8 cellular contexts compared by ENCODE assay signal in genomic region chr3:150183619-150184425, GRCh38.
DNase-seq lines count a peak whose midpoint lies in the region; ATAC-seq and TF ChIP-seq lines count a peak whose summit lies in the region.

No MANE protein-coding gene starts in this region.

- H3K4me2 ChIP-seq in MM.1S (ENCODE audit: low read depth, low read length) (peak overlapping the region; percentile 64), parathyroid adenoma (ENCODE audit: low read length) (peak overlapping the region; percentile 77)

- 3 to 6% (median 4%) methylated on average over 22 of the region's 22 CpGs for WGBS in adrenal gland, 4 donors
- WGBS in heart right ventricle, 2 donors: 7 to 8% methylated on average over 22 of the region's 22 CpGs

- H3K9ac ChIP-seq in MM.1S (ENCODE audit: low read length): no peak overlapping the region
- H3K9ac ChIP-seq in parathyroid adenoma: no peak overlapping the region

- H2AFZ ChIP-seq in MM.1S (ENCODE audit: low read length) (peak overlapping the region; percentile 32), parathyroid adenoma (peak overlapping the region; percentile 72)

- H3K4me3 ChIP-seq in H7 (ENCODE audit: insufficient read depth, low read depth, low read length) (peak overlapping the region; percentile 31), MM.1S (ENCODE audit: low read length) (peak overlapping the region; percentile 27), SJCRH30 (peak overlapping the region; percentile 51), adrenal gland (peak overlapping the region in 1 of 4 donors; percentile 51), heart right ventricle (peak overlapping the region in 9 of 10 donors; percentile 12 to 57 (median 45)), parathyroid adenoma (ENCODE audit: low read depth, low read length) (peak overlapping the region; percentile 35), vagina (peak overlapping the region; percentile 8 to 37)

- no peaks in the 10 kb centered on the region for H3F3A ChIP-seq in MM.1S (ENCODE audit: insufficient read depth, low read length)

- no peaks in the 10 kb centered on the region for H3K9me2 ChIP-seq in MM.1S (replicated peaks; ENCODE audit: insufficient read depth, low read length)

- no peaks in the 10 kb centered on the region for H3K9me3 ChIP-seq in MM.1S (replicated peaks; ENCODE audit: insufficient read depth, low read length)
- peaks cover 12% of the 10 kb centered on the region for H3K9me3 ChIP-seq in SJCRH30 (replicated peaks)
- peaks cover 0 to 1% (median 0%) of the 10 kb centered on the region in 3 donors for H3K9me3 ChIP-seq in adrenal gland (replicated peaks in 1 of 3)
- H3K9me3 ChIP-seq in heart right ventricle: peaks cover 0 to 17% (median 0%) of the 10 kb centered on the region in 11 donors
- H3K9me3 ChIP-seq in parathyroid adenoma (ENCODE audit: control insufficient read depth, low read length): no peaks in the 10 kb centered on the region
- no peaks in the 10 kb centered on the region for H3K9me3 ChIP-seq in vagina

- intact Hi-C loops in adrenal gland (cut with DNase I): loop anchor here (5.0 to 10.0 kb wide), 2 partner anchors 209 to 217 kb away; partner anchors contain the start of gene PFN2 (in 1 of the 2)
- intact Hi-C loops in heart right ventricle (cut with DNase I): loop anchor here (1.0 to 10.0 kb wide), 8 partner anchors 215 to 309 kb away; no protein-coding TSS in a partner anchor
- intact Hi-C loops in vagina (cut with DNase I): loop anchor here (2.0 kb wide), 1 partner anchor 217 kb away; no protein-coding TSS in a partner anchor

- H4K20me1 ChIP-seq in MM.1S (ENCODE audit: insufficient read depth, low read length): no peaks in the 10 kb centered on the region

- H3K27ac ChIP-seq in MM.1S (ENCODE audit: low read length) (no peak overlapping the region), SJCRH30 (peak overlapping the region; percentile 80), adrenal gland (no peak overlapping the region), heart right ventricle (peak overlapping the region in 5 of 10 donors; percentile 29 to 51 (median 34)), parathyroid adenoma (no peak overlapping the region), vagina (no peak overlapping the region)

- peak; percentile 89 for DNase-seq in EL
- peak; percentile 62 for DNase-seq in H7
- DNase-seq in MM.1S: peak; percentile 73
- peak; percentile 91 to 95 for DNase-seq in SJCRH30
- DNase-seq in adrenal gland: peak; percentile 65 to 82 (median 69)
- DNase-seq in heart right ventricle: peak; percentile 54 to 69
- no peak for DNase-seq in vagina (ENCODE audit: extremely low spot score in 2 of 2)

- peak; percentile 68 for TF ChIP-seq CTCF in MM.1S (IDR thresholded peaks at IDR 0.05; ENCODE audit: low read length)
- peak; percentile 10 to 68 (median 50) for TF ChIP-seq CTCF in adrenal gland (IDR thresholded peaks at IDR 0.05)
- TF ChIP-seq CTCF in heart right ventricle (IDR thresholded peaks at IDR 0.05): peak; percentile 30 to 86 (median 66)
- TF ChIP-seq CTCF in parathyroid adenoma (IDR thresholded peaks at IDR 0.05): peak; percentile 55
- TF ChIP-seq CTCF in vagina (IDR thresholded peaks at IDR 0.05): peak; percentile 6 to 78 (median 26)

- H3K27me3 ChIP-seq in H7 (ENCODE audit: control insufficient read depth, insufficient read depth, low read length) (no peaks in the 10 kb centered on the region; the same call in 1 of the 2 replicates), MM.1S (replicated peaks; ENCODE audit: insufficient read depth, low read length) (no peaks in the 10 kb centered on the region), SJCRH30 (no peaks in the 10 kb centered on the region), adrenal gland (no peaks in the 10 kb centered on the region), heart right ventricle (no peaks in the 10 kb centered on the region), parathyroid adenoma (ENCODE audit: control insufficient read depth, insufficient read depth, low read length) (no peaks in the 10 kb centered on the region), vagina (no peaks in the 10 kb centered on the region)

- H3K79me2 ChIP-seq in MM.1S (ENCODE audit: low read length) (no peaks in the 10 kb centered on the region), parathyroid adenoma (no peaks in the 10 kb centered on the region)

- ATAC-seq in heart right ventricle: peak; percentile 86 to 97 (median 96)

- no peaks in the 10 kb centered on the region for H3K4me1 ChIP-seq in MM.1S (ENCODE audit: low read length)
- peaks cover 22% of the 10 kb centered on the region for H3K4me1 ChIP-seq in SJCRH30
- H3K4me1 ChIP-seq in adrenal gland (replicated peaks in 1 of 2): peaks cover 0 to 11% of the 10 kb centered on the region in 2 donors
- peaks cover 0 to 21% (median 12%) of the 10 kb centered on the region in 9 donors for H3K4me1 ChIP-seq in heart right ventricle
- no peaks in the 10 kb centered on the region for H3K4me1 ChIP-seq in parathyroid adenoma
- H3K4me1 ChIP-seq in vagina: peaks cover 5% of the 10 kb centered on the region

- H3K36me3 ChIP-seq in H7 (replicated peaks; ENCODE audit: control insufficient read depth, insufficient read depth, low read length): no peaks in the 10 kb centered on the region
- no peaks in the 10 kb centered on the region for H3K36me3 ChIP-seq in MM.1S (replicated peaks; ENCODE audit: insufficient read depth, low read length)
- no peaks in the 10 kb centered on the region for H3K36me3 ChIP-seq in SJCRH30
- no peaks in the 10 kb centered on the region for H3K36me3 ChIP-seq in adrenal gland (replicated peaks in 1 of 2)
- H3K36me3 ChIP-seq in heart right ventricle: no peaks in the 10 kb centered on the region
- H3K36me3 ChIP-seq in parathyroid adenoma (ENCODE audit: control insufficient read depth, insufficient read depth, low read length): no peaks in the 10 kb centered on the region
- H3K36me3 ChIP-seq in vagina: no peaks in the 10 kb centered on the region

- TF ChIP-seq POLR2A in adrenal gland (IDR thresholded peaks at IDR 0.05): no peak
- TF ChIP-seq POLR2A in vagina (IDR thresholded peaks at IDR 0.05): no peak

Comparison
In these comparisons a context has a peak if more than half of its experiments do, and no peak if none do; other contexts are left out.
1. DNase-seq: peak in EL (single experiment), H7 (single experiment), MM.1S (single experiment), SJCRH30 (2 of 2), adrenal gland (7 of 7) and heart right ventricle (2 of 2); none in vagina (0 of 2).
2. Peak in every context shown above with its lines, with median percentiles within 50 percentile points of each other: CTCF ChIP-seq.